24 cellular contexts compared by ENCODE assay signal in the genomic region with DNA sequence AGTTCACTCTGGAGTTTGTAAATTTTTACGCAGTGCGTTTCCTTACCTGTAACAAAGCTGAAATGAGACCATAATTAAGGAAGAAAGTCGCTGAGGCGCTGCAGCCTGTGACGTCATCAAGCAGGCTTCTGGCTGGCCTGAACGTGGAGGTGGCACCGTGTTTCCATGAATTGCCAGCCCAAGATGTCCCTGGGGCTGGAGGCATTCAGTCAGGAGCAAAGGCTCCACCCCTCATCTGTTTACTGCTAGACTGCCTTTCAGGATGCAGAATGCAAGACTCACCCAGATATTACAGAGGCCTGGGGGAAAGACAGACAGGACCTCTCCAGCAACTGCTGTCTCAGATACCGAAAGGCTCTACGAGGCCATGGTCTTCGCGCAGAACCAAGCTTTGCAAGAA.
"Had no signal": no experiment of that assay in that cellular context is flagged by ENCODE, and none has a peak within 500 bp of the region (broad histone marks: within the 10 kb centered on the region; RNA-seq: fewer than 3 reads in every experiment).

No MANE protein-coding gene starts in this region.

- DNase-seq: dorsolateral prefrontal cortex; effector CD4-positive, alpha-beta T cell; hypothalamus; immature natural killer cell; mucosa of descending colon; naive B cell; right cardiac atrium; small intestine; stimulated activated CD4-positive, alpha-beta T cell treated with anti-CD3 and anti-CD28 coated beads, Interleukin-15, amount 100 ng/mL, for 24 hours; stimulated activated CD4-positive, alpha-beta T cell treated with anti-CD3 and anti-CD28 coated beads, Interleukin-4, amount 100 ng/mL, for 1 hour; stimulated activated CD8-positive, alpha-beta memory T cell treated with anti-CD3 and anti-CD28 coated beads, Interleukin-4, amount 100 ng/mL, for 48 hours; stimulated activated naive CD4-positive, alpha-beta T cell; stimulated activated naive CD8-positive, alpha-beta T cell treated with anti-CD3 and anti-CD28 coated beads, Interleukin-15, amount 100 ng/mL, for 72 hours; tibial artery; upper lobe of left lung had no signal

- ATAC-seq: left lobe of liver; mucosa of descending colon; natural killer cell treated with Interleukin-12 subunit alpha and Interleukin-12 subunit beta and Interleukin-15 and Interleukin-18, amount 100 ng/mL, for 72 hours; stimulated activated naive CD8-positive, alpha-beta T cell treated with anti-CD3 and anti-CD28 coated beads, Interleukin-15, amount 100 ng/mL, for 72 hours had no signal

- H3K9ac ChIP-seq: parathyroid adenoma had no signal

- H3K27ac ChIP-seq: dorsolateral prefrontal cortex, neutrophil, parathyroid adenoma, tibial artery, upper lobe of left lung had no signal

- FAIRE-seq: colon, frontal cortex, keratinocyte, small intestine, urothelium cell line had no signal

- H3K36me3 ChIP-seq: neutrophil, tibial artery, upper lobe of left lung had no signal

- H3K4me3 ChIP-seq: dorsolateral prefrontal cortex, lung, mucosa of descending colon, tibial artery had no signal

- H3K9me3 ChIP-seq: neutrophil had no signal

- H3K4me1 ChIP-seq: parathyroid adenoma, tibial artery, upper lobe of left lung had no signal

- H3K27me3 ChIP-seq: neutrophil, tibial artery, upper lobe of left lung had no signal

- H3K79me2 ChIP-seq: parathyroid adenoma had no signal

- H2AFZ ChIP-seq: parathyroid adenoma had no signal
